Comparison of ENCODE assay signal across 8 cellular contexts in the genomic region with DNA sequence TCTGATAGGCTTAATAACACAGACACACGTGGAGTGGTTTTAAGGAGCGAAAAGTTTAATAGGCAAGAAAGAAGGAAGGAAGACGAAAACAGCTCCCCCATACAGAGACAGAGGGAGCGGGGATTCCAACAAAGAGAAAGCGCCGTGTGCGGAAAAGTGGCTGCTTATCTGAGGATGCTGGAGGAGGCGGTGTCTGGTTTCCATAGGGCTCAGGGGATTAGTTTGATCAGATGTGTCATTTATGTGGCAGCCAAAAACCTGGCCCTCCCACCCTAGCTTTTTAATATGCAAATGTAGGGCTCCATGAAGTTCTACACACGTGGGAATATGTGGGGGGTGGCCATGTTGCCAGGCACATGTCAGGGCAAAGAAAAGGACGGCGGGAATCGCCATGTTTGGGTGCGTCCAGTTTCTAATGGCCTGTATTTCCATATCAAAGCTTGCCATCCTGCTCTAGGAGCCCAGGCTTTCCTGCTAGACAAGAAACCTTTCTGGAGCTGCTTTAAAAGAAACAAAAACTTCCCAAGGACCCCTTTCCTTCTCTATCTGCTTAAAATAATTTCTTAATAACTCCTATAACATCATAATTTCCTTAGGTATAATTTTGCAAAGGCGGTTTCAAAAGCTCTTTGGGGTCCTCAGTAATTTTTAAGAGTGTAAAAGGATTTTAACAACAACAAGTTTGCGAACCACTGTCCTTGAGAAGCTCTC. TPM values are rescaled to one million over a fixed set of nuclear protein-coding genes. Genes with fewer than 3 reads are reported as not detected.
DNase-seq lines count a peak whose midpoint lies in the region; TF ChIP-seq lines count a peak whose summit lies in the region.

No MANE protein-coding gene starts in this region.

- peaks cover 2% of the 10 kb centered on the region; the same call in 1 of the 2 replicates for H3K4me1 ChIP-seq in H9 (ENCODE audit: insufficient read depth, low read length)
- peaks cover 5 to 40% (median 22%) of the 10 kb centered on the region in 4 donors for H3K4me1 ChIP-seq in esophagus muscularis mucosa

- H4K91ac ChIP-seq in H9 (ENCODE audit: insufficient read length, low read depth, low read length): no peak overlapping the region

- H3K4me2 ChIP-seq in H9 (ENCODE audit: insufficient read depth, insufficient read length, low read length): peak overlapping the region; percentile 34

- peak overlapping the region; percentile 89 to 95 for H3K4me3 Mint-ChIP-seq in H9

- H3K79me1 ChIP-seq in H9 (ENCODE audit: insufficient read depth, low read depth, low read length, poor library complexity, severe bottlenecking): no peaks in the 10 kb centered on the region

- peaks cover 36% of the 10 kb centered on the region for H3K79me2 ChIP-seq in H9 (ENCODE audit: insufficient read depth, low read length)

- H3K27me3 ChIP-seq in H9 (ENCODE audit: insufficient read depth, low read length): no peaks in the 10 kb centered on the region
- H3K27me3 ChIP-seq in esophagus muscularis mucosa: no peaks in the 10 kb centered on the region

- H3K23ac ChIP-seq in H9 (ENCODE audit: insufficient read length, low read depth, low read length): no peak overlapping the region

- H3K14ac ChIP-seq in H9 (ENCODE audit: insufficient read depth, low read length): peak overlapping the region; percentile 90; the same call in 1 of the 2 replicates

- H4K20me1 ChIP-seq in H9 (ENCODE audit: control insufficient read depth, insufficient read depth, insufficient read length): peaks cover under 1% of the 10 kb centered on the region

- H3K56ac ChIP-seq in H9 (ENCODE audit: insufficient read length, low read depth, low read length): no peak overlapping the region

- H3K4me3 ChIP-seq in esophagus muscularis mucosa (peak overlapping the region; percentile 68 to 87 (median 82)), skeletal muscle cell (ENCODE audit: low read depth, low read length) (peak overlapping the region; percentile 94)

- H3K9me3 ChIP-seq in H9 (ENCODE audit: control insufficient read depth, low read depth, low read length): no peaks in the 10 kb centered on the region
- H3K9me3 ChIP-seq in esophagus muscularis mucosa: no peaks in the 10 kb centered on the region

- H3K9me3 Mint-ChIP-seq in H9: no peaks in the 10 kb centered on the region; a peak in 1 of 5 replicates

- no peak for TF ChIP-seq POLR2A in esophagus muscularis mucosa (IDR thresholded peaks at IDR 0.05; ENCODE audit: low read depth)

- H4K5ac ChIP-seq in H9 (ENCODE audit: insufficient read length, low read depth, low read length): peak overlapping the region; percentile 39

- TF ChIP-seq EP300 in esophagus muscularis mucosa (IDR thresholded peaks at IDR 0.05): no peak

- H3K4ac ChIP-seq in H9 (ENCODE audit: low read depth, low read length): peak overlapping the region; percentile 15; the same call in 1 of the 2 replicates

- peaks cover 34 to 42% of the 10 kb centered on the region in 2 experiments for H3K4me1 Mint-ChIP-seq in H9

- H2BK12ac ChIP-seq in H9 (ENCODE audit: insufficient read length, low read depth, low read length): no peak overlapping the region

- peak; percentile 83 for DNase-seq in H9
- peak; percentile 92 for DNase-seq in OCI-M1 (lab: John Stamatoyannopoulos, UW)
- no peak for DNase-seq in esophagus muscularis mucosa (ENCODE audit: extremely low spot score)
- DNase-seq in skeletal muscle cell (ENCODE audit: low read depth): no peak
- DNase-seq in HuH-7 (ENCODE audit: low spot score): no peak
- no peak for DNase-seq in NCI-H1930 (lab: John Stamatoyannopoulos, UW)
- no peak for DNase-seq in effector CD8-positive, alpha-beta T cell (lab: John Stamatoyannopoulos, UW)
- DNase-seq in DMS153 (lab: John Stamatoyannopoulos, UW): no peak

- peak overlapping the region; percentile 94 for H3K18ac ChIP-seq in H9 (ENCODE audit: insufficient read length, low read depth, low read length)

- no peaks in the 10 kb centered on the region for H3K27me3 Mint-ChIP-seq in H9 (ENCODE audit: low read depth)

- peak overlapping the region; percentile 91 to 98 (median 98) for H3K27ac Mint-ChIP-seq in H9

- H3K27ac ChIP-seq in H9 (ENCODE audit: insufficient read length, low read depth, low read length) (peak overlapping the region; percentile 57), esophagus muscularis mucosa (replicated peaks in 1 of 4) (peak overlapping the region; percentile 81 to 94 (median 88))

- H3K23me2 ChIP-seq in H9 (ENCODE audit: insufficient read length, low read depth, low read length, poor library complexity, severe bottlenecking): no peaks in the 10 kb centered on the region

- no peaks in the 10 kb centered on the region for H3K36me3 ChIP-seq in esophagus muscularis mucosa

- peak overlapping the region; percentile 86 for H3T11ph ChIP-seq in H9 (ENCODE audit: low read length)

- H3K36me3 Mint-ChIP-seq in H9 (ENCODE audit: insufficient read depth in 1 of 3, low read depth in 3 of 3): peaks cover 3 to 15% (median 13%) of the 10 kb centered on the region in 3 experiments; a peak in 6 of 7 replicates

- intact Hi-C loops in esophagus muscularis mucosa (cut with DNase I): no loop called here

- H4K8ac ChIP-seq in H9 (replicated peaks; ENCODE audit: insufficient read length, low read depth, low read length): no peak overlapping the region

- no peak overlapping the region for H2AFZ ChIP-seq in H9 (ENCODE audit: low read length)

- peak overlapping the region; percentile 67 for H2BK120ac ChIP-seq in H9 (ENCODE audit: low read depth, low read length, poor library complexity, severe bottlenecking)

- peak overlapping the region; percentile 11 for H2AK5ac ChIP-seq in H9 (ENCODE audit: insufficient read length, low read length)

- no CpG with 5 or more reads among the region's 15 CpGs for WGBS in H9 (ENCODE audit: extremely low coverage, insufficient read length, low lambda C conversion rate)
- WGBS in esophagus muscularis mucosa: 79% methylated on average over 15 of the region's 15 CpGs

- no peak for TF ChIP-seq CTCF in H9 (conservative IDR thresholded peaks at IDR 0.05)
- no peak for TF ChIP-seq CTCF in esophagus muscularis mucosa (IDR thresholded peaks at IDR 0.05)

- H3K9ac ChIP-seq in H9 (ENCODE audit: extremely low read depth, insufficient read length, low read length): peak overlapping the region; percentile 37

- H2BK20ac ChIP-seq in H9 (ENCODE audit: low read depth, low read length, poor library complexity, severe bottlenecking): peak overlapping the region; percentile 98

- no peak overlapping the region for H2BK15ac ChIP-seq in H9 (ENCODE audit: low read depth, low read length)

- peak overlapping the region; percentile 7 for H2BK5ac ChIP-seq in H9 (ENCODE audit: insufficient read length, low read length)

RNA-seq across cellular contexts. Expression of a gene that starts 0.7 kb away (rescaled TPM):
- total RNA-seq in H9 (2021) (86.0 and 88.2 TPM in 2 replicates), esophagus muscularis mucosa (1 to 10 TPM; 5.4 to 9.3 (median 7.2) TPM)

RNA-seq across cellular contexts. Expression of a gene that starts 16.9 kb away (rescaled TPM):
- total RNA-seq in H9 (2021) (not detected in 2 replicates), esophagus muscularis mucosa (under 1 TPM in 2 of 4 donors, not detected in 2; 0.65 to 0.83 TPM)

RNA-seq across cellular contexts. Expression of a gene that starts 51.9 kb away (rescaled TPM):
- 83.3 and 84.5 TPM in 2 replicates for total RNA-seq in H9 (2021)
- total RNA-seq in esophagus muscularis mucosa: 1 to 10 TPM in 1 of 4 donors, under 1 TPM in 2, not detected in 1; 0.33 to 1.3 (median 0.97) TPM

Comparison
In these comparisons a context has a peak if more than half of its experiments do, and no peak if none do; other contexts are left out.
1. DNase-seq: peak in H9 (single experiment) and OCI-M1 (single experiment); none in esophagus muscularis mucosa (single experiment), skeletal muscle cell (single experiment), HuH-7 (single experiment), NCI-H1930 (0 of 2), effector CD8-positive, alpha-beta T cell (single experiment) and DMS153 (single experiment).
2. RNA of a gene that starts 51.9 kb away (total RNA-seq): 83.3 to 84.5 TPM in H9; 0.33 to 1.3 TPM in esophagus muscularis mucosa; every median in the first group is over 10 times any median in the second.